ENCODE assay signal across 8 cellular contexts in genomic region chr19:342801-343421, GRCh38. TPM values are rescaled to one million over a fixed set of nuclear protein-coding genes. Genes with fewer than 3 reads are reported as not detected.
DNase-seq lines count a peak whose midpoint lies in the region; ATAC-seq and TF ChIP-seq lines count a peak whose summit lies in the region.

No MANE protein-coding gene starts in this region.

- H3K27ac ChIP-seq in iPS-18a (ENCODE audit: low read length) (no peak overlapping the region), spleen (peak overlapping the region in 7 of 8 donors; percentile 44 to 87 (median 78))

- H3K4me3 ChIP-seq in iPS-18a (ENCODE audit: low read length) (peak overlapping the region; percentile 77), spleen (peak overlapping the region; percentile 49 to 95 (median 73))

- H3K27me3 ChIP-seq in iPS-18a (ENCODE audit: control insufficient read depth, insufficient read depth, low read length) (peaks cover 13% of the 10 kb centered on the region), spleen (replicated peaks in 1 of 7) (peaks cover 0 to 11% (median 0%) of the 10 kb centered on the region in 7 donors)

- H3K9ac ChIP-seq in iPS-18a (ENCODE audit: low read length) = no peak overlapping the region

- H3K9me3 ChIP-seq in iPS-18a (ENCODE audit: control insufficient read depth, low read depth, low read length) (no peaks in the 10 kb centered on the region), spleen (no peaks in the 10 kb centered on the region)

- DNase-seq in CD1c-positive myeloid dendritic cell (ENCODE audit: extremely low spot score) (peak; percentile 91), LoVo (ENCODE audit: low spot score) (peak; percentile 21), astrocyte of the hippocampus (ENCODE audit: low read depth, low spot score) (peak; percentile 89), spleen (peak; percentile 76), NCI-H1092 (lab: John Stamatoyannopoulos, UW) (no peak)

- H3K36me3 ChIP-seq in iPS-18a (ENCODE audit: control insufficient read depth, low read depth, low read length) (peaks cover 8% of the 10 kb centered on the region), spleen (peaks cover 0 to 7% (median 0%) of the 10 kb centered on the region in 6 donors)

- 55 to 66% (median 64%) methylated on average over 11 to 14 of the region's 14 CpGs for WGBS in spleen, 5 donors

- intact Hi-C loops in spleen (cut with DNase I; ENCODE audit: low total_unique reads) = no loop called here

- no peak for ATAC-seq in GM18498 (IDR thresholded peaks at IDR 0.05; ENCODE audit: unreplicated experiment)
- no peak for ATAC-seq in GM21528 (IDR thresholded peaks at IDR 0.05; ENCODE audit: low FRiP score, unreplicated experiment)

- H3K4me1 ChIP-seq in iPS-18a (ENCODE audit: control insufficient read depth, low read depth, low read length) (peaks cover 3% of the 10 kb centered on the region), spleen (peaks cover 20 to 67% (median 61%) of the 10 kb centered on the region in 6 donors)

- TF ChIP-seq CTCF in spleen (IDR thresholded peaks at IDR 0.05 in 8 of 11, conservative IDR thresholded peaks at IDR 0.05 in 3 of 11) = no peak

- TF ChIP-seq POLR2A in spleen (IDR thresholded peaks at IDR 0.05) = no peak

RNA-seq across cellular contexts. Expression of gene MIER2, which starts 1.7 kb away (rescaled TPM):
- 10 to 100 TPM; 26.8 to 66.5 (median 30.1) TPM for total RNA-seq in spleen
- polyA plus RNA-seq in spleen = 10 to 100 TPM; 19.2 to 47.2 (median 31.3) TPM

RNA-seq across cellular contexts. Expression of gene PLPP2, which starts 51.7 kb away (rescaled TPM):
- 10 to 100 TPM in 1 of 7 donors, 1 to 10 TPM in 6; 1.8 to 27.7 (median 4.7) TPM for total RNA-seq in spleen
- 1 to 10 TPM; 1.2 to 6.2 (median 2.3) TPM for polyA plus RNA-seq in spleen
